Comparison of ENCODE assay signal across 11 cellular contexts in genomic region chr5:102910240-102911226, GRCh38.
A peak's percentile ranks its signal among the peaks of the same experiment; 100 is the strongest.
DNase-seq lines count a peak whose midpoint lies in the region; FAIRE-seq and TF ChIP-seq lines count a peak whose summit lies in the region.
"Had no signal": no experiment of that assay in that cellular context is flagged by ENCODE, and none has a peak within 500 bp of the region (broad histone marks: within the 10 kb centered on the region; RNA-seq: fewer than 3 reads in every experiment).

No MANE protein-coding gene starts in this region.

- dilution Hi-C loops in keratinocyte (cut with MboI; ENCODE audit: extremely low pct_ligation_motif_present, low sequenced_read_pairs), result no loop called here

- POLR2A ChIA-PET in A673 (lab: Charles Lee; ENCODE audit: low non-redundant PET), result no interaction called here

- TF ChIP-seq CTCF in A673 (conservative IDR thresholded peaks at IDR 0.05; ENCODE audit: low read depth, low read length), result no peak
- no peak for TF ChIP-seq CTCF in keratinocyte (optimal IDR thresholded peaks at IDR 0.05 in 1 of 3, IDR thresholded peaks at IDR 0.05 in 1 of 3, conservative IDR thresholded peaks at IDR 0.05 in 1 of 3; ENCODE audit: extremely low read depth in 1 of 3, insufficient read depth in 2 of 3, low read length in 3 of 3)
- no peak for TF ChIP-seq CTCF in hepatocyte (IDR thresholded peaks at IDR 0.05; ENCODE audit: poor library complexity)

- no peaks in the 10 kb centered on the region for H3K9me3 ChIP-seq in A673 (ENCODE audit: low read depth, low read length, poor library complexity, severe bottlenecking)
- H3K9me3 ChIP-seq in keratinocyte (ENCODE audit: control insufficient read depth, low read depth, low read length), result no peaks in the 10 kb centered on the region
- no peaks in the 10 kb centered on the region for H3K9me3 ChIP-seq in hepatocyte (ENCODE audit: low read depth)

- DNase-seq in A673 (ENCODE audit: low spot score) (peak; percentile 9), HS-5 (ENCODE audit: low read depth) (peak; percentile 73), amniotic epithelial cell (ENCODE audit: low read depth) (peak; percentile 11), keratinocyte (ENCODE audit: low read depth, low spot score) (no peak), DMS53 treated with DMSO at 0.1 percent for 48 hours (lab: John Stamatoyannopoulos, UW; ENCODE audit: unreplicated experiment) (no peak), hepatocyte (ENCODE audit: low spot score) (no peak), hypothalamus (lab: John Stamatoyannopoulos, UW) (no peak)
- DNase-seq in activated effector memory CD4-positive, alpha-beta T cell treated with Interleukin-2 at 50 U/mL for 16 hours, result no peak
- DNase-seq: C1 segment of cervical spinal cord, H9 had no signal

- H3K27me3 ChIP-seq in A673 (replicated peaks; ENCODE audit: insufficient read depth, low read depth, low read length, poor library complexity) (no peaks in the 10 kb centered on the region), keratinocyte (ENCODE audit: control insufficient read depth, extremely low read depth, insufficient read depth, low read length) (no peaks in the 10 kb centered on the region), hepatocyte (no peaks in the 10 kb centered on the region)

- H3K79me2 ChIP-seq in keratinocyte (ENCODE audit: control insufficient read depth, insufficient read depth, low read length) (peaks cover 1% of the 10 kb centered on the region), hepatocyte (no peaks in the 10 kb centered on the region)

- H3K4me1 ChIP-seq in A673 (ENCODE audit: insufficient read depth, low read length, poor library complexity, severe bottlenecking) (peaks cover 13% of the 10 kb centered on the region), keratinocyte (ENCODE audit: control insufficient read depth, extremely low read depth, insufficient read depth, low read length) (peaks cover 27% of the 10 kb centered on the region), hepatocyte (ENCODE audit: insufficient read depth) (peaks cover 7% of the 10 kb centered on the region)

- H3K9ac ChIP-seq in keratinocyte (ENCODE audit: control insufficient read depth, extremely low read depth, insufficient read depth, low read length), result no peak overlapping the region

- WGBS in hepatocyte (ENCODE audit: low lambda C conversion rate, missing lambda C conversion rate), result 68% methylated on average over 6 of the region's 6 CpGs

- H3K4me3 ChIP-seq in A673 (ENCODE audit: low read depth, low read length, poor library complexity, severe bottlenecking) (no peak overlapping the region), keratinocyte (ENCODE audit: control insufficient read depth in 2 of 3, extremely low read depth in 1 of 3, insufficient read depth in 2 of 3, low read depth in 1 of 3, low read length in 3 of 3) (no peak overlapping the region), hepatocyte (no peak overlapping the region)

- H3K27ac ChIP-seq in A673 (ENCODE audit: low read depth, low read length, poor library complexity, severe bottlenecking) (no peak overlapping the region), keratinocyte (ENCODE audit: control insufficient read depth, insufficient read depth, low read length) (peak overlapping the region; percentile 27), hepatocyte (no peak overlapping the region)

- BruUV-seq in A673 (replicated peaks; lab: Mats Ljungman, UMichigan), result no TSS peak

- no peak overlapping the region for H2AFZ ChIP-seq in keratinocyte (ENCODE audit: control insufficient read depth, low read length)
- no peak overlapping the region for H2AFZ ChIP-seq in hepatocyte

- H3K9me1 ChIP-seq in keratinocyte (ENCODE audit: control insufficient read depth, extremely low read depth, insufficient read depth, low read length), result no peaks in the 10 kb centered on the region

- intact Hi-C loops in A673 (cut with micrococcal nuclease; ENCODE audit: unreplicated experiment), result no loop called here

- H4K20me1 ChIP-seq in keratinocyte (ENCODE audit: control insufficient read depth, extremely low read depth, insufficient read depth, low read length) (no peaks in the 10 kb centered on the region), hepatocyte (ENCODE audit: insufficient read depth, poor library complexity, severe bottlenecking) (no peaks in the 10 kb centered on the region)

- no peaks in the 10 kb centered on the region for H3K9me2 ChIP-seq in hepatocyte (replicated peaks; ENCODE audit: insufficient read depth)

- FAIRE-seq in keratinocyte (lab: Jason Lieb, UNC), result peak; percentile 93
- FAIRE-seq: TTC549 had no signal

- H3K4me2 ChIP-seq in keratinocyte (ENCODE audit: control insufficient read depth, extremely low read depth, insufficient read depth, low read depth, low read length) (peak overlapping the region; percentile 61), hepatocyte (no peak overlapping the region)

- CTCF ChIA-PET in A673 (lab: Charles Lee), result no interaction called here

- H3K36me3 ChIP-seq in A673 (ENCODE audit: insufficient read depth, low read length, poor library complexity, severe bottlenecking) (peaks cover 11% of the 10 kb centered on the region), keratinocyte (ENCODE audit: control insufficient read depth in 2 of 2, extremely low read depth in 1 of 2, insufficient read depth in 2 of 2, low read length in 2 of 2) (peaks cover 0 to 1% of the 10 kb centered on the region in 2 experiments), hepatocyte (replicated peaks; ENCODE audit: insufficient read depth, low read depth) (no peaks in the 10 kb centered on the region)

Comparison
In these comparisons a context has a peak if more than half of its experiments do, and no peak if none do; other contexts are left out.
1. DNase-seq: peak in A673 (single experiment), HS-5 (single experiment) and amniotic epithelial cell (single experiment); none in keratinocyte (single experiment), DMS53 treated with DMSO at 0.1 percent for 48 hours (single experiment), hepatocyte (single experiment), activated effector memory CD4-positive, alpha-beta T cell treated with Interleukin-2 at 50 U/mL for 16 hours (single experiment) and hypothalamus (0 of 51).